In the genomic region with DNA sequence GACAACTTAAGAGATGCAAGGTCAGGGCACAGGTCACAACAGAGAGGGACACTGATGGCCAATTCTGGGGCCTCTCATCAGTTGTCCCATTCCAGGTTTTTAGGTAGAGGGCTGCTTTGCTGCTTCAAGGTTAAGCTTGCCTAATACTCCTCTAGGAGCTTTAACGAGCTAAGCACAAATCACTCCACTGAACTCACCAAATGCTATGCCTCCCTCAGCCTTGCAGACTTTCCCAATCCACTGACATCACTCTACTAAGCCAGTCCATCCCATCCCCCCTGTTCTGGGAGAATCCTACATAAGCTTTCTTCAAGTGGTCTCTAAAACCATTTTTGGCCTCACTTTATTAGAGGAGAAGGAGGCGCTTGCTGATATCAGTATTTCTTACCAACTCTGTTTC, we compare ENCODE assay signal across 16 cellular contexts.
"Had no signal": no experiment of that assay in that cellular context is flagged by ENCODE, and none has a peak within 500 bp of the region (broad histone marks: within the 10 kb centered on the region; RNA-seq: fewer than 3 reads in every experiment).

No MANE protein-coding gene starts in this region.

- H3K27me3 ChIP-seq: tibial artery, uterus had no signal

- H3K4me1 ChIP-seq: lower lobe of right lung, tibial artery, uterus had no signal

- H3K9me3 ChIP-seq: lower lobe of right lung, tibial artery, uterus had no signal

- H3K9me3 Mint-ChIP-seq: naive thymus-derived CD8-positive, alpha-beta T cell had no signal

- H3K4me3 ChIP-seq: lower lobe of right lung, tibial artery, uterus had no signal

- H3K4me3 Mint-ChIP-seq: naive thymus-derived CD8-positive, alpha-beta T cell had no signal

- DNase-seq: activated CD4-positive, alpha-beta T cell treated with anti-CD3 and anti-CD28 coated beads, Interleukin-2, amount 50 U/mL, for 1 hour; activated CD4-positive, CD25-positive, alpha-beta regulatory T cell; activated naive CD4-positive, alpha-beta T cell; foreskin melanocyte; head of caudate nucleus; left colon; lower lobe of right lung; naive thymus-derived CD8-positive, alpha-beta T cell; posterior cingulate gyrus; retina; stimulated activated CD4-positive, alpha-beta T cell treated with anti-CD3 and anti-CD28 coated beads, Interleukin-15, amount 100 ng/mL, for 24 hours; stimulated activated CD4-positive, alpha-beta T cell treated with anti-CD3 and anti-CD28 coated beads, Interleukin-4, amount 100 ng/mL, for 1 hour; stimulated activated naive CD4-positive, alpha-beta T cell; SW 1271; tibial artery; uterus had no signal

- H3K27ac ChIP-seq: lower lobe of right lung, tibial artery, uterus had no signal

- H3K36me3 ChIP-seq: lower lobe of right lung, tibial artery, uterus had no signal

- H3K4me1 Mint-ChIP-seq: naive thymus-derived CD8-positive, alpha-beta T cell had no signal

- ATAC-seq: left colon; lower lobe of right lung; naive thymus-derived CD8-positive, alpha-beta T cell had no signal

- H3K36me3 Mint-ChIP-seq: naive thymus-derived CD8-positive, alpha-beta T cell had no signal
